In genomic region chr12:2460051-2460450, GRCh38 we compare ENCODE assay signal across 16 cellular contexts.
"Had no signal": no experiment of that assay in that cellular context is flagged by ENCODE, and none has a peak within 500 bp of the region (broad histone marks: within the 10 kb centered on the region; RNA-seq: fewer than 3 reads in every experiment).

No MANE protein-coding gene starts in this region.

- H3K36me3 ChIP-seq: upper lobe of left lung had no signal

- H3K9me3 ChIP-seq: body of pancreas, heart left ventricle, psoas muscle, right atrium auricular region, upper lobe of left lung had no signal

- H3K27me3 ChIP-seq: body of pancreas, cardiac muscle cell, heart left ventricle, right atrium auricular region, upper lobe of left lung had no signal

- ATAC-seq: activated naive CD8-positive, alpha-beta T cell treated with anti-CD3 and anti-CD28 coated beads, Interleukin-2, amount 50 U/mL, for 24 hours; activated T-cell treated with anti-CD3 and anti-CD28 coated beads, Interleukin-2, amount 50 U/mL, for 72 hours; body of pancreas; heart left ventricle; natural killer cell treated with Interleukin-12 subunit alpha and Interleukin-12 subunit beta and Interleukin-15 and Interleukin-18, amount 100 ng/mL, for 72 hours; psoas muscle; stimulated activated naive CD8-positive, alpha-beta T cell treated with anti-CD3 and anti-CD28 coated beads, Interleukin-15, Interleukin-2, amounts not matched to agents 100 U/mL and 50 U/mL, for 24 hours had no signal

- H3K4me1 ChIP-seq: body of pancreas, psoas muscle had no signal

- DNase-seq: activated CD4-positive, alpha-beta T cell treated with anti-CD3 and anti-CD28 coated beads for 4 hours; activated CD4-positive, alpha-beta T cell treated with anti-CD3 and anti-CD28 coated beads, Interleukin-2, amount 50 U/mL, for 48 hours; activated CD4-positive, CD25-positive, alpha-beta regulatory T cell; activated effector memory CD4-positive, alpha-beta T cell treated with anti-CD3 and anti-CD28 coated beads, Interleukin-2, amount 50 U/mL, for 16 hours; activated naive CD4-positive, alpha-beta T cell treated with anti-CD3 and anti-CD28 coated beads, Interleukin-2, amount 10 ng/mL, durations not matched to agents 7 days and 5 days; activated naive CD8-positive, alpha-beta T cell treated with anti-CD3 and anti-CD28 coated beads, Interleukin-2, amount 50 U/mL, for 24 hours; activated T-cell treated with anti-CD3 and anti-CD28 coated beads, Interleukin-2, amount 50 U/mL, for 72 hours; body of pancreas; heart left ventricle; psoas muscle; stimulated activated CD4-positive, alpha-beta T cell treated with anti-CD3 and anti-CD28 coated beads, Interleukin-4, amount 100 ng/mL, for 24 hours; stimulated activated naive CD8-positive, alpha-beta T cell treated with anti-CD3 and anti-CD28 coated beads, Interleukin-15, Interleukin-2, amounts not matched to agents 100 U/mL and 50 U/mL, for 24 hours; upper lobe of left lung had no signal

- H3K4me3 ChIP-seq: body of pancreas, cardiac muscle cell, heart left ventricle, psoas muscle, right atrium auricular region, upper lobe of left lung had no signal

- H3K27ac ChIP-seq: body of pancreas, cardiac muscle cell, psoas muscle, right atrium auricular region, upper lobe of left lung had no signal
